17 cellular contexts compared by ENCODE assay signal in the genomic region with DNA sequence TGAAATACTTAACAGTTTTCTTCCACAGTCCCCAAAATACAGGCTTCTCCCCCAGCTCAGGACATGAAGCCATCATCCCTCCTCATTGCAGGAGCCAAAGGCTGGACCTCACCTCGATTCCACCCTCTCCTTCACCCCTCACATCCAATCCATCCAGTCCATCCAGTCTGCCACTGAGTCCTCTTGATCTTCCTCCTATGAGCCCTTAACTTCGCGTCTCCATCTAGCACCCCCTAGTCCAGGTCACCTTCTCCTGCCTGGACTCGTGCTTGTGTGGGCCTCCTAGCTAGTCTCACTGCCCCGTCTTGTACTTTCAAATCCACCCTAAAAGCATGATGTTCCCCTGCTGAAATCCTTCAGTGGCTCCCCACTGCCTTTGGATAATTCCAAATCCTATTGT. TPM values are rescaled to one million over a fixed set of nuclear protein-coding genes. Genes with fewer than 3 reads are reported as not detected.
DNase-seq lines count a peak whose midpoint lies in the region; ATAC-seq and TF ChIP-seq lines count a peak whose summit lies in the region.
"Had no signal": no experiment of that assay in that cellular context is flagged by ENCODE, and none has a peak within 500 bp of the region (broad histone marks: within the 10 kb centered on the region; RNA-seq: fewer than 3 reads in every experiment).

No MANE protein-coding gene starts in this region.

- H3K36me3 ChIP-seq in DND-41 (ENCODE audit: insufficient read depth, low read length) (peaks cover 51% of the 10 kb centered on the region), MM.1S (replicated peaks; ENCODE audit: insufficient read depth, low read length) (peaks cover 2% of the 10 kb centered on the region; the same call in 1 of the 2 replicates)

- peaks cover 12% of the 10 kb centered on the region; the same call in 1 of the 2 replicates for H3F3A ChIP-seq in MM.1S (ENCODE audit: insufficient read depth, low read length)

- peak overlapping the region; percentile 2 for H3K4me3 Mint-ChIP-seq in activated CD4-positive, alpha-beta T cell treated with anti-CD3 and anti-CD28 coated beads, Interleukin-2, amount 10 ng/mL, durations not matched to agents 24 days and 14 days
- no peak overlapping the region for H3K4me3 Mint-ChIP-seq in activated CD4-positive, alpha-beta T cell treated with anti-CD3 and anti-CD28 coated beads for 36 hours
- H3K4me3 Mint-ChIP-seq in activated T-helper 2 cell treated with anti-CD3 and anti-CD28 coated beads, Interferon-gamma antibody, Interleukin-2, Interleukin-4, amounts not matched to agents 10 μg/mL and 5 μg/mL and 100 μg/mL, durations not matched to agents 14 hours and 24 hours and 36 hours (ENCODE audit: low read depth) = no peak overlapping the region
- peak overlapping the region; percentile 94 for H3K4me3 Mint-ChIP-seq in natural killer cell
- H3K4me3 Mint-ChIP-seq: endodermal cell had no signal

- H3K27me3 ChIP-seq in DND-41 (ENCODE audit: insufficient read depth, low read length, poor library complexity) (no peaks in the 10 kb centered on the region), MM.1S (replicated peaks; ENCODE audit: insufficient read depth, low read length) (no peaks in the 10 kb centered on the region)
- H3K27me3 ChIP-seq: upper lobe of right lung had no signal

- H3K27me3 Mint-ChIP-seq in activated CD4-positive, alpha-beta T cell treated with anti-CD3 and anti-CD28 coated beads, Interleukin-2, amount 10 ng/mL, durations not matched to agents 24 days and 14 days = no peaks in the 10 kb centered on the region
- H3K27me3 Mint-ChIP-seq in activated CD4-positive, alpha-beta T cell treated with anti-CD3 and anti-CD28 coated beads for 36 hours = no peaks in the 10 kb centered on the region
- no peaks in the 10 kb centered on the region for H3K27me3 Mint-ChIP-seq in activated T-helper 2 cell treated with anti-CD3 and anti-CD28 coated beads, Interferon-gamma antibody, Interleukin-2, Interleukin-4, amounts not matched to agents 10 μg/mL and 5 μg/mL and 100 μg/mL, durations not matched to agents 14 hours and 24 hours and 36 hours (ENCODE audit: low read depth)
- H3K27me3 Mint-ChIP-seq in natural killer cell (ENCODE audit: low read depth in 2 of 2) = no peaks in the 10 kb centered on the region

- no peaks in the 10 kb centered on the region for H3K9me3 ChIP-seq in DND-41 (ENCODE audit: insufficient read depth, low read length, severe bottlenecking)
- H3K9me3 ChIP-seq in MM.1S (replicated peaks; ENCODE audit: insufficient read depth, low read length) = no peaks in the 10 kb centered on the region
- H3K9me3 ChIP-seq: stomach, upper lobe of right lung had no signal

- peaks cover 30% of the 10 kb centered on the region for H3K4me1 Mint-ChIP-seq in activated CD4-positive, alpha-beta T cell treated with anti-CD3 and anti-CD28 coated beads, Interleukin-2, amount 10 ng/mL, durations not matched to agents 24 days and 14 days
- peaks cover 14% of the 10 kb centered on the region for H3K4me1 Mint-ChIP-seq in activated CD4-positive, alpha-beta T cell treated with anti-CD3 and anti-CD28 coated beads for 36 hours
- H3K4me1 Mint-ChIP-seq in activated T-helper 2 cell treated with anti-CD3 and anti-CD28 coated beads, Interferon-gamma antibody, Interleukin-2, Interleukin-4, amounts not matched to agents 10 μg/mL and 5 μg/mL and 100 μg/mL, durations not matched to agents 14 hours and 24 hours and 36 hours (ENCODE audit: low read depth) = peaks cover 23% of the 10 kb centered on the region
- H3K4me1 Mint-ChIP-seq in natural killer cell = peaks cover 7 to 24% of the 10 kb centered on the region in 2 donors

- no peaks in the 10 kb centered on the region for H3K9me2 ChIP-seq in MM.1S (replicated peaks; ENCODE audit: insufficient read depth, low read length)

- H2AFZ ChIP-seq in DND-41 (ENCODE audit: low read depth, low read length) (no peak overlapping the region), MM.1S (ENCODE audit: low read length) (no peak overlapping the region)

- H3K36me3 Mint-ChIP-seq in activated CD4-positive, alpha-beta T cell treated with anti-CD3 and anti-CD28 coated beads, Interleukin-2, amount 10 ng/mL, durations not matched to agents 24 days and 14 days (ENCODE audit: low read depth) = peaks cover 36% of the 10 kb centered on the region
- peaks cover 50% of the 10 kb centered on the region for H3K36me3 Mint-ChIP-seq in activated CD4-positive, alpha-beta T cell treated with anti-CD3 and anti-CD28 coated beads for 36 hours (ENCODE audit: low read depth)
- peaks cover 37% of the 10 kb centered on the region for H3K36me3 Mint-ChIP-seq in activated T-helper 2 cell treated with anti-CD3 and anti-CD28 coated beads, Interferon-gamma antibody, Interleukin-2, Interleukin-4, amounts not matched to agents 10 μg/mL and 5 μg/mL and 100 μg/mL, durations not matched to agents 14 hours and 24 hours and 36 hours (ENCODE audit: low read depth)
- peaks cover 9% of the 10 kb centered on the region for H3K36me3 Mint-ChIP-seq in natural killer cell

- H4K20me1 ChIP-seq in DND-41 (ENCODE audit: insufficient read depth, low read length) (peaks cover 44% of the 10 kb centered on the region), MM.1S (ENCODE audit: insufficient read depth, low read length) (peaks cover 11% of the 10 kb centered on the region; the same call in 1 of the 2 replicates)

- H3K79me2 ChIP-seq in DND-41 (ENCODE audit: insufficient read depth, low read length) (peaks cover 71% of the 10 kb centered on the region), MM.1S (ENCODE audit: low read length) (peaks cover 49% of the 10 kb centered on the region)

- TF ChIP-seq CTCF in DND-41 (IDR thresholded peaks at IDR 0.05; ENCODE audit: borderline replicate concordance, extremely low read depth, low read length, poor library complexity, severe bottlenecking) = no peak
- no peak for TF ChIP-seq CTCF in natural killer cell (IDR thresholded peaks at IDR 0.05)
- no peak for TF ChIP-seq CTCF in MM.1S (IDR thresholded peaks at IDR 0.05; ENCODE audit: low read length)

- H3K9me3 Mint-ChIP-seq in activated CD4-positive, alpha-beta T cell treated with anti-CD3 and anti-CD28 coated beads, Interleukin-2, amount 10 ng/mL, durations not matched to agents 24 days and 14 days = no peaks in the 10 kb centered on the region
- H3K9me3 Mint-ChIP-seq in activated CD4-positive, alpha-beta T cell treated with anti-CD3 and anti-CD28 coated beads for 36 hours (ENCODE audit: low read depth) = no peaks in the 10 kb centered on the region
- no peaks in the 10 kb centered on the region for H3K9me3 Mint-ChIP-seq in activated T-helper 2 cell treated with anti-CD3 and anti-CD28 coated beads, Interferon-gamma antibody, Interleukin-2, Interleukin-4, amounts not matched to agents 10 μg/mL and 5 μg/mL and 100 μg/mL, durations not matched to agents 14 hours and 24 hours and 36 hours
- H3K9me3 Mint-ChIP-seq in natural killer cell = no peaks in the 10 kb centered on the region
- H3K9me3 Mint-ChIP-seq: endodermal cell had no signal

- CTCF ChIA-PET in activated CD4-positive, alpha-beta T cell treated with anti-CD3 and anti-CD28 coated beads for 36 hours (lab: Charles Lee) = interaction anchor here (1.1 kb wide), 1 partner anchor 19 kb away, joined by 3 read pairs; no protein-coding TSS in a partner anchor

- DNase-seq in activated CD4-positive, alpha-beta T cell treated with anti-CD3 and anti-CD28 coated beads, Interleukin-2, amount 10 ng/mL, durations not matched to agents 24 days and 14 days = no peak
- no peak for DNase-seq in activated CD4-positive, alpha-beta T cell treated with anti-CD3 and anti-CD28 coated beads for 36 hours
- DNase-seq in DND-41 (no peak), natural killer cell (no peak), MM.1S (no peak), DMS114 treated with DMSO at 0.1 percent for 48 hours (lab: John Stamatoyannopoulos, UW; ENCODE audit: unreplicated experiment) (no peak)
- DNase-seq in activated T-helper 2 cell treated with anti-CD3 and anti-CD28 coated beads, Interferon-gamma antibody, Interleukin-2, Interleukin-4, amounts not matched to agents 10 μg/mL and 5 μg/mL and 100 μg/mL, durations not matched to agents 14 hours and 24 hours and 36 hours (ENCODE audit: low spot score) = no peak
- DNase-seq: ACHN, endodermal cell, hippocampal formation, MV-4-11, NCI-H2029 treated with DMSO at 0.1 percent for 48 hours, NCI-H510A treated with DMSO at 0.1 percent for 48 hours, stomach, upper lobe of right lung had no signal

- H3K27ac ChIP-seq in DND-41 (ENCODE audit: low read length) (peak overlapping the region; percentile 27; the same call in 1 of the 2 replicates), MM.1S (ENCODE audit: low read length) (no peak overlapping the region)
- H3K27ac ChIP-seq: stomach, upper lobe of right lung had no signal

- no peak overlapping the region for H3K4me2 ChIP-seq in DND-41 (ENCODE audit: insufficient read depth, low read length)
- no peak overlapping the region for H3K4me2 ChIP-seq in MM.1S (ENCODE audit: low read depth, low read length)

- intact Hi-C loops in activated CD4-positive, alpha-beta T cell treated with anti-CD3 and anti-CD28 coated beads, Interleukin-2, amount 10 ng/mL, durations not matched to agents 24 days and 14 days (cut with micrococcal nuclease) = loop anchor here (2.0 kb wide), 2 partner anchors 25 to 49 kb away; a partner anchor contains a TSS
- intact Hi-C loops in activated CD4-positive, alpha-beta T cell treated with anti-CD3 and anti-CD28 coated beads for 36 hours (cut with DNase I, micrococcal nuclease) = loop anchor here in 1 of 2 experiments (2.0 kb wide), 1 partner anchor 55 kb away; no protein-coding TSS in a partner anchor
- intact Hi-C loops in activated T-helper 2 cell treated with anti-CD3 and anti-CD28 coated beads, Interferon-gamma antibody, Interleukin-2, Interleukin-4, amounts not matched to agents 10 μg/mL and 5 μg/mL and 100 μg/mL, durations not matched to agents 14 hours and 24 hours and 36 hours (cut with micrococcal nuclease) = no loop called here
- intact Hi-C loops in natural killer cell (cut with micrococcal nuclease) = no loop called here

- H3K4me3 ChIP-seq in DND-41 (ENCODE audit: low read depth in 1 of 2, low read length in 2 of 2) (no peak overlapping the region), MM.1S (ENCODE audit: low read length) (no peak overlapping the region)
- H3K4me3 ChIP-seq: stomach, upper lobe of right lung had no signal

- no peak overlapping the region for H3K27ac Mint-ChIP-seq in activated CD4-positive, alpha-beta T cell treated with anti-CD3 and anti-CD28 coated beads, Interleukin-2, amount 10 ng/mL, durations not matched to agents 24 days and 14 days
- no peak overlapping the region for H3K27ac Mint-ChIP-seq in activated CD4-positive, alpha-beta T cell treated with anti-CD3 and anti-CD28 coated beads for 36 hours
- H3K27ac Mint-ChIP-seq in activated T-helper 2 cell treated with anti-CD3 and anti-CD28 coated beads, Interferon-gamma antibody, Interleukin-2, Interleukin-4, amounts not matched to agents 10 μg/mL and 5 μg/mL and 100 μg/mL, durations not matched to agents 14 hours and 24 hours and 36 hours = peak overlapping the region; percentile 10
- H3K27ac Mint-ChIP-seq in natural killer cell = peak overlapping the region; percentile 55 to 63
- H3K27ac Mint-ChIP-seq: endodermal cell had no signal

- POLR2A ChIA-PET in activated CD4-positive, alpha-beta T cell treated with anti-CD3 and anti-CD28 coated beads for 36 hours (lab: Charles Lee) = no interaction called here

- ATAC-seq in activated CD4-positive, alpha-beta T cell treated with anti-CD3 and anti-CD28 coated beads for 36 hours = no peak
- ATAC-seq in DND-41 (ENCODE audit: insufficient read depth, low read depth) (no peak), natural killer cell (no peak), HG03460 (IDR thresholded peaks at IDR 0.05; ENCODE audit: unreplicated experiment) (no peak)
- ATAC-seq: sciatic nerve, upper lobe of right lung had no signal

- peaks cover 40% of the 10 kb centered on the region for H3K4me1 ChIP-seq in DND-41 (ENCODE audit: insufficient read depth, low read length)
- peaks cover 13% of the 10 kb centered on the region for H3K4me1 ChIP-seq in MM.1S (ENCODE audit: low read length)
- H3K4me1 ChIP-seq: upper lobe of right lung had no signal

- H3K9ac ChIP-seq in DND-41 (ENCODE audit: low read depth, low read length) (no peak overlapping the region; the same call in 1 of the 2 replicates), MM.1S (ENCODE audit: low read length) (no peak overlapping the region)

RNA-seq across cellular contexts. Expression of a gene that starts 3.3 kb away (rescaled TPM):
- 39.3 and 41.1 TPM in 2 replicates for total RNA-seq in activated CD4-positive, alpha-beta T cell treated with anti-CD3 and anti-CD28 coated beads, Interleukin-2, amount 10 ng/mL, durations not matched to agents 24 days and 14 days
- 10 to 100 TPM; 60.9 to 63.0 TPM for total RNA-seq in activated CD4-positive, alpha-beta T cell treated with anti-CD3 and anti-CD28 coated beads for 36 hours
- total RNA-seq in activated T-helper 2 cell treated with anti-CD3 and anti-CD28 coated beads, Interferon-gamma antibody, Interleukin-2, Interleukin-4, amounts not matched to agents 10 μg/mL and 5 μg/mL and 100 μg/mL, durations not matched to agents 14 hours and 24 hours and 36 hours = 31.6 and 32.2 TPM in 2 replicates
- total RNA-seq in natural killer cell = 1 to 10 TPM; 4.0 to 8.9 (median 7.7) TPM

RNA-seq across cellular contexts. Expression of a gene that starts 24.2 kb away (rescaled TPM):
- 128 and 135 TPM in 2 replicates for total RNA-seq in activated CD4-positive, alpha-beta T cell treated with anti-CD3 and anti-CD28 coated beads, Interleukin-2, amount 10 ng/mL, durations not matched to agents 24 days and 14 days
- total RNA-seq in activated CD4-positive, alpha-beta T cell treated with anti-CD3 and anti-CD28 coated beads for 36 hours = 100 to 1,000 TPM; 130 to 149 TPM
- total RNA-seq in activated T-helper 2 cell treated with anti-CD3 and anti-CD28 coated beads, Interferon-gamma antibody, Interleukin-2, Interleukin-4, amounts not matched to agents 10 μg/mL and 5 μg/mL and 100 μg/mL, durations not matched to agents 14 hours and 24 hours and 36 hours = 112 and 118 TPM in 2 replicates
- 100 to 1,000 TPM; 102 to 131 (median 104) TPM for total RNA-seq in natural killer cell

RNA-seq across cellular contexts. Expression of a gene that starts 37.0 kb away (rescaled TPM):
- total RNA-seq in activated CD4-positive, alpha-beta T cell treated with anti-CD3 and anti-CD28 coated beads, Interleukin-2, amount 10 ng/mL, durations not matched to agents 24 days and 14 days = 5.1 and 7.0 TPM in 2 replicates
- 1 to 10 TPM; 5.2 to 7.5 TPM for total RNA-seq in activated CD4-positive, alpha-beta T cell treated with anti-CD3 and anti-CD28 coated beads for 36 hours
- 5.9 and 7.1 TPM in 2 replicates for total RNA-seq in activated T-helper 2 cell treated with anti-CD3 and anti-CD28 coated beads, Interferon-gamma antibody, Interleukin-2, Interleukin-4, amounts not matched to agents 10 μg/mL and 5 μg/mL and 100 μg/mL, durations not matched to agents 14 hours and 24 hours and 36 hours
- 1 to 10 TPM; 6.6 to 9.3 (median 8.4) TPM for total RNA-seq in natural killer cell

RNA-seq across cellular contexts. Expression of a gene that starts 58.5 kb away (rescaled TPM):
- total RNA-seq in activated CD4-positive, alpha-beta T cell treated with anti-CD3 and anti-CD28 coated beads, Interleukin-2, amount 10 ng/mL, durations not matched to agents 24 days and 14 days = 11.0 and 11.2 TPM in 2 replicates
- total RNA-seq in activated CD4-positive, alpha-beta T cell treated with anti-CD3 and anti-CD28 coated beads for 36 hours = 1 to 10 TPM; 8.1 to 8.5 TPM
- total RNA-seq in activated T-helper 2 cell treated with anti-CD3 and anti-CD28 coated beads, Interferon-gamma antibody, Interleukin-2, Interleukin-4, amounts not matched to agents 10 μg/mL and 5 μg/mL and 100 μg/mL, durations not matched to agents 14 hours and 24 hours and 36 hours = 14.4 and 15.0 TPM in 2 replicates
- 1 to 10 TPM; 2.3 to 4.6 (median 2.9) TPM for total RNA-seq in natural killer cell

Comparison
In these comparisons a context has a peak if more than half of its experiments do, and no peak if none do; other contexts are left out.
1. H3K4me3 Mint-ChIP-seq: peak in activated CD4-positive, alpha-beta T cell treated with anti-CD3 and anti-CD28 coated beads, Interleukin-2, amount 10 ng/mL, durations not matched to agents 24 days and 14 days (single experiment) and natural killer cell (single experiment); none in activated CD4-positive, alpha-beta T cell treated with anti-CD3 and anti-CD28 coated beads for 36 hours (single experiment) and activated T-helper 2 cell treated with anti-CD3 and anti-CD28 coated beads, Interferon-gamma antibody, Interleukin-2, Interleukin-4, amounts not matched to agents 10 μg/mL and 5 μg/mL and 100 μg/mL, durations not matched to agents 14 hours and 24 hours and 36 hours (single experiment).
2. H3K27ac Mint-ChIP-seq: peak in activated T-helper 2 cell treated with anti-CD3 and anti-CD28 coated beads, Interferon-gamma antibody, Interleukin-2, Interleukin-4, amounts not matched to agents 10 μg/mL and 5 μg/mL and 100 μg/mL, durations not matched to agents 14 hours and 24 hours and 36 hours (single experiment) and natural killer cell (2 of 2); none in activated CD4-positive, alpha-beta T cell treated with anti-CD3 and anti-CD28 coated beads, Interleukin-2, amount 10 ng/mL, durations not matched to agents 24 days and 14 days (single experiment) and activated CD4-positive, alpha-beta T cell treated with anti-CD3 and anti-CD28 coated beads for 36 hours (single experiment).